8 cellular contexts compared by ENCODE assay signal in the genomic region with DNA sequence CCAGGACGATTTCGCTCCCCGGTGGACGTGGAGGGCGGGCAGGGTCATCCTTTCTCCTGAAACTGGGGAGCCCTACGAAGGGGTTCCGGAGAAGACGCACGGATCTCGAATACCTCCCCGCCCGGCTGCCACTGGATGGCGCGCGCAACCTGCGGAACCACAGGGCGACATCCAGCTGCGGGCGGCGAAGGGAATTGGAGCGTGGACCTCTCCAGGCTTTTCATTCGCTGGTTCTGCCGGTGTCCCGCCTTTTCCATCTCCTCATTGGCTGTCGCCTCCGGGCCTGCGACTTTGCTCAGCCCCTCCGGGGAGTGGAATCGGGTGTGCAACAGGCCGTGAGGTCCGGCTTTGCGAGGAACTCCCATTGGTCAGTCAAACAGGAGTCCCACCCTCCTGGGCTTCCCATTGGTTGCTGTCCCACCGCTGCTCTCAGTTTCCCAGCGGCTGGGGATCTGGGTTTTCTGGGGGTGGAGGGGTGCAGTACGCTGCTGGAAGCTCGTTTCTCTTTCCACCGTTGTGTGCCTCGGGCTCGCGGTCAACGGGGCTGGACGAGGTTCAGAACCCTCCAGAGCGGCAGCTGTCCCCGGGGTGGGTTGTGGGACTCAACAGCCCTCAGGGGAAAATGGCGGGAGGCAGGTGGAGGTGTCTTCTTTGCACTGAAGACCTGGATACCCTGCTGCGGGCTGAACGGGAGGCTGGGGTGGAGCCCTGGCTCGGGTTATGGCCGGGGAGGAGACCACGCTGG. TPM values are rescaled to one million over a fixed set of nuclear protein-coding genes. Genes with fewer than 3 reads are reported as not detected.
DNase-seq lines count a peak whose midpoint lies in the region; ATAC-seq and TF ChIP-seq lines count a peak whose summit lies in the region.

No MANE protein-coding gene starts in this region.

- H3K36me3 ChIP-seq in GM06990 (ENCODE audit: control insufficient read depth, insufficient read depth, low read length) (no peaks in the 10 kb centered on the region), parathyroid adenoma (ENCODE audit: control insufficient read depth, insufficient read depth, low read length) (no peaks in the 10 kb centered on the region), tibial nerve (no peaks in the 10 kb centered on the region)

- H3K4me1 ChIP-seq in parathyroid adenoma = no peaks in the 10 kb centered on the region
- peaks cover 0 to 12% (median 4%) of the 10 kb centered on the region in 4 donors for H3K4me1 ChIP-seq in tibial nerve

- DNase-seq in GM06990 (ENCODE audit: extremely low read depth, insufficient read length) (peak; percentile 90), NCI-H1092 (lab: John Stamatoyannopoulos, UW) (peak; percentile 93), SKM-1 treated with dmso at 0.1 percent for 144 hours (lab: John Stamatoyannopoulos, UW; ENCODE audit: unreplicated experiment) (peak; percentile 93), cardiac septum (ENCODE audit: low spot score) (peak; percentile 98), tibial nerve (ENCODE audit: low spot score in 2 of 2) (peak; percentile 82 to 91)
- peak; percentile 79 for DNase-seq in activated naive CD8-positive, alpha-beta T cell treated with anti-CD3 and anti-CD28 coated beads, Interleukin-2, amount 50 U/mL, for 16 hours (ENCODE audit: low read depth, low spot score)

- no peaks in the 10 kb centered on the region for H3K79me2 ChIP-seq in parathyroid adenoma

- peak overlapping the region; percentile 99 for H2AFZ ChIP-seq in parathyroid adenoma

- WGBS in tibial nerve, 2 donors = 0 to 2% methylated on average over 21 to 43 of the region's 50 CpGs

- H3K27me3 ChIP-seq in GM06990 (replicated peaks; ENCODE audit: control insufficient read depth, insufficient read depth, low read length) (no peaks in the 10 kb centered on the region), parathyroid adenoma (ENCODE audit: control insufficient read depth, insufficient read depth, low read length) (no peaks in the 10 kb centered on the region), tibial nerve (no peaks in the 10 kb centered on the region)

- H3K27ac ChIP-seq in parathyroid adenoma (peak overlapping the region; percentile 65), tibial nerve (peak overlapping the region in 3 of 4 donors; percentile 64 to 83 (median 65))

- intact Hi-C loops in cardiac septum (cut with DNase I) = loop anchor here (5.0 kb wide), 1 partner anchor 598 kb away; no protein-coding TSS in a partner anchor

- peak overlapping the region; percentile 98 for H3K4me2 ChIP-seq in parathyroid adenoma (ENCODE audit: low read length)

- TF ChIP-seq POLR2A in tibial nerve (IDR thresholded peaks at IDR 0.05) = peak in 1 of 2 donors; percentile 41

- peak; percentile 92 for ATAC-seq in HG02588 (IDR thresholded peaks at IDR 0.05; ENCODE audit: unreplicated experiment)

- H3K9me3 ChIP-seq in parathyroid adenoma (ENCODE audit: control insufficient read depth, low read length) = no peaks in the 10 kb centered on the region
- H3K9me3 ChIP-seq in tibial nerve = peaks cover 0 to 9% (median 0%) of the 10 kb centered on the region in 4 donors

- H3K9ac ChIP-seq in parathyroid adenoma = no peak overlapping the region

- peak; percentile 85 for TF ChIP-seq CTCF in GM06990 (IDR thresholded peaks at IDR 0.05; ENCODE audit: insufficient read depth, low read length, poor library complexity, severe bottlenecking)
- peak; percentile 86 for TF ChIP-seq CTCF in parathyroid adenoma (IDR thresholded peaks at IDR 0.05)
- TF ChIP-seq CTCF in tibial nerve (IDR thresholded peaks at IDR 0.05) = peak; percentile 59 to 91 (median 80)

- H3K4me3 ChIP-seq in GM06990 (replicated peaks; ENCODE audit: low read depth, low read length) = peak overlapping the region; percentile 77
- peak overlapping the region; percentile 93 for H3K4me3 ChIP-seq in parathyroid adenoma (ENCODE audit: low read depth, low read length)
- peak overlapping the region; percentile 47 to 62 (median 60) for H3K4me3 ChIP-seq in tibial nerve

- peak in 1 of 2 donors; percentile 60 for TF ChIP-seq EP300 in tibial nerve (IDR thresholded peaks at IDR 0.05)

RNA-seq across cellular contexts. Expression of a gene that starts 14.5 kb away (rescaled TPM):
- total RNA-seq in cardiac septum (not detected), tibial nerve (not detected)

RNA-seq across cellular contexts. Expression of a gene that starts 55.3 kb away (rescaled TPM):
- total RNA-seq in cardiac septum (not detected), tibial nerve (not detected)

Comparison
In these comparisons a context has a peak if more than half of its experiments do, and no peak if none do; other contexts are left out.
1. Peak in every context shown above with its lines: DNase-seq, ATAC-seq, H3K4me3 ChIP-seq and H3K27ac ChIP-seq.